ENCODE assay signal across 9 cellular contexts in the genomic region with DNA sequence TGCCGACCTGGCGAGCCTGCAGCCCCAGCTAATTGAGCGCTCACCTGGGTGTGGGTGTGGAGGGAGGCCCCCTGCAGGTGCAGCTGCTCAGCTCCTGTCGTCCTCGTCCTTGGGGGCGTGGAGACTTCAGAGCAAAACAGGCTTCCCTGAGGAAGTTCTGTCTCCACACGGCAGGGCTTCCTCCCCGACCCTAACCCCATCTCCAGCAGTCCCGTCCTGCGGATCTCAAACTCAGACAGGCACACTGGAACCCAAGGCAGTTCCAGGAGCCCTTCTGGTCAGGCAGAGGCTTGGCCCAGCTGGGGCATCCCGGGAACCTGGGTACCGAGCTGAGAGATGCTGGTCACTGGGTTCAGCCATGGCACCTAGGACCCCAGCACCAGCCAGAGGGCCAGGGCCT. TPM values are rescaled to one million over a fixed set of nuclear protein-coding genes. Genes with fewer than 3 reads are reported as not detected.
"Had no signal": no experiment of that assay in that cellular context is flagged by ENCODE, and none has a peak within 500 bp of the region (broad histone marks: within the 10 kb centered on the region; RNA-seq: fewer than 3 reads in every experiment).

No MANE protein-coding gene starts in this region.

- H3K4me3 ChIP-seq: colonic mucosa, dorsolateral prefrontal cortex, hepatocyte, lung, sigmoid colon, smooth muscle cell, transverse colon had no signal

- H3K79me2 ChIP-seq: hepatocyte had no signal

- H3K36me3 ChIP-seq: colonic mucosa had no signal

- H3K9me3 ChIP-seq: colonic mucosa, sigmoid colon, transverse colon had no signal

- H3K4me1 ChIP-seq: colonic mucosa had no signal

- H2AFZ ChIP-seq: hepatocyte had no signal

- H3K27me3 ChIP-seq: colonic mucosa, hepatocyte had no signal

- H3K4me2 ChIP-seq: smooth muscle cell had no signal

- H3K27ac ChIP-seq: colonic mucosa, hepatocyte, sigmoid colon, transverse colon had no signal

RNA-seq across cellular contexts. Expression of a gene that starts 47.4 kb away (rescaled TPM):
- polyA plus RNA-seq: immature natural killer cell; naive thymus-derived CD4-positive, alpha-beta T cell had no signal
